19 cellular contexts compared by ENCODE assay signal in genomic region chr3:187281191-187281714, GRCh38. TPM values are rescaled to one million over a fixed set of nuclear protein-coding genes. Genes with fewer than 3 reads are reported as not detected.
DNase-seq lines count a peak whose midpoint lies in the region; ATAC-seq and TF ChIP-seq lines count a peak whose summit lies in the region.
"Had no signal": no experiment of that assay in that cellular context is flagged by ENCODE, and none has a peak within 500 bp of the region (broad histone marks: within the 10 kb centered on the region; RNA-seq: fewer than 3 reads in every experiment).

No MANE protein-coding gene starts in this region.

- H3K9me3 Mint-ChIP-seq in MCF 10A (ENCODE audit: unreplicated experiment), result no peaks in the 10 kb centered on the region
- H3K9me3 Mint-ChIP-seq: activated naive CD8-positive, alpha-beta T cell treated with anti-CD3 and anti-CD28 coated beads, Interleukin-2, amount 10 ng/mL, durations not matched to agents 7 days and 5 days; memory B cell had no signal

- H3K36me3 ChIP-seq in mammary epithelial cell (ENCODE audit: insufficient read depth, low read length) (no peaks in the 10 kb centered on the region), SJSA1 (no peaks in the 10 kb centered on the region), trophoblast cell (ENCODE audit: control insufficient read depth in 1 of 2, insufficient read depth in 2 of 2, low read length in 2 of 2) (no peaks in the 10 kb centered on the region), prostate gland (no peaks in the 10 kb centered on the region)
- H3K36me3 ChIP-seq: neutrophil had no signal

- 90% methylated on average over 3 of the region's 4 CpGs for WGBS in mammary epithelial cell (ENCODE audit: low coverage, missing lambda C conversion rate)
- no CpG with 5 or more reads among the region's 4 CpGs for WGBS in trophoblast cell (ENCODE audit: extremely low coverage, insufficient coverage, insufficient read length)
- 74% methylated on average over 4 of the region's 4 CpGs for WGBS in prostate gland

- H3K23ac ChIP-seq in trophoblast cell (ENCODE audit: low read length), result no peak overlapping the region

- H3K27ac ChIP-seq in mammary epithelial cell (ENCODE audit: insufficient read depth, low read depth, low read length) (no peak overlapping the region), SJSA1 (peak overlapping the region; percentile 55), trophoblast cell (ENCODE audit: low read depth, low read length) (no peak overlapping the region), prostate gland (no peak overlapping the region)
- H3K27ac ChIP-seq: 22Rv1, neutrophil, RWPE1 had no signal

- no peak overlapping the region for H3K14ac ChIP-seq in trophoblast cell (ENCODE audit: low read length)

- H2BK120ac ChIP-seq in trophoblast cell (ENCODE audit: insufficient read depth, low read length, poor library complexity), result no peak overlapping the region

- H3K79me2 ChIP-seq in mammary epithelial cell (ENCODE audit: insufficient read depth, low read length), result no peaks in the 10 kb centered on the region
- H3K79me2 ChIP-seq in trophoblast cell (ENCODE audit: control insufficient read depth, insufficient read depth, low read length, poor library complexity), result no peaks in the 10 kb centered on the region

- H3K4me3 ChIP-seq in mammary epithelial cell (replicated peaks in 1 of 3; ENCODE audit: insufficient read depth in 1 of 3, low read depth in 2 of 3, low read length in 3 of 3), result no peak overlapping the region
- H3K4me3 ChIP-seq in SJSA1, result no peak overlapping the region
- H3K4me3 ChIP-seq in fibroblast of mammary gland (ENCODE audit: control insufficient read depth, low read depth, low read length), result no peak overlapping the region
- H3K4me3 ChIP-seq in trophoblast cell (ENCODE audit: low read depth, low read length), result no peak overlapping the region
- H3K4me3 ChIP-seq in prostate gland, result no peak overlapping the region

- no peaks in the 10 kb centered on the region for H3K9me3 ChIP-seq in mammary epithelial cell (replicated peaks; ENCODE audit: insufficient read depth, low read length)
- no peaks in the 10 kb centered on the region for H3K9me3 ChIP-seq in SJSA1 (replicated peaks)
- no peaks in the 10 kb centered on the region for H3K9me3 ChIP-seq in trophoblast cell (ENCODE audit: insufficient read depth, low read depth, low read length)
- no peaks in the 10 kb centered on the region for H3K9me3 ChIP-seq in prostate gland
- H3K9me3 ChIP-seq: neutrophil had no signal

- H2AK5ac ChIP-seq in trophoblast cell (ENCODE audit: low read length), result no peak overlapping the region

- DNase-seq in MCF 10A (ENCODE audit: unreplicated experiment) (peak; percentile 47), mammary epithelial cell (no peak), SJSA1 (ENCODE audit: low read depth in 1 of 2, low spot score in 2 of 2) (peak; percentile 82 to 83), fibroblast of mammary gland (ENCODE audit: low read depth) (peak; percentile 93), trophoblast cell (peak; percentile 85 to 92), prostate gland (ENCODE audit: low spot score) (no peak)
- DNase-seq: activated CD4-positive, alpha-beta T cell treated with anti-CD3 and anti-CD28 coated beads for 36 hours; activated naive CD8-positive, alpha-beta T cell treated with anti-CD3 and anti-CD28 coated beads, Interleukin-2, amount 10 ng/mL, durations not matched to agents 7 days and 5 days; erythroblast; NCI-H187; NCI-H748 treated with DMSO at 0.1 percent for 48 hours; stimulated activated naive CD4-positive, alpha-beta T cell; T-helper 2 cell had no signal

- H3K4ac ChIP-seq in trophoblast cell (ENCODE audit: low read depth, low read length), result no peak overlapping the region

- H4K20me1 ChIP-seq in mammary epithelial cell (ENCODE audit: insufficient read depth, low read length), result no peaks in the 10 kb centered on the region

- no peaks in the 10 kb centered on the region for H3K27me3 ChIP-seq in mammary epithelial cell (ENCODE audit: insufficient read depth, low read length)
- H3K27me3 ChIP-seq in SJSA1 (replicated peaks), result no peaks in the 10 kb centered on the region
- H3K27me3 ChIP-seq in trophoblast cell (ENCODE audit: insufficient read depth, low read length), result no peaks in the 10 kb centered on the region
- H3K27me3 ChIP-seq in prostate gland (replicated peaks; ENCODE audit: insufficient read depth), result no peaks in the 10 kb centered on the region

- H3K36me3 Mint-ChIP-seq in MCF 10A (ENCODE audit: insufficient read depth, unreplicated experiment), result no peaks in the 10 kb centered on the region
- H3K36me3 Mint-ChIP-seq: activated naive CD8-positive, alpha-beta T cell treated with anti-CD3 and anti-CD28 coated beads, Interleukin-2, amount 10 ng/mL, durations not matched to agents 7 days and 5 days; memory B cell had no signal

- no peak overlapping the region for H3K9ac ChIP-seq in mammary epithelial cell (ENCODE audit: insufficient read depth, low read length)
- H3K9ac ChIP-seq in trophoblast cell (ENCODE audit: low read length), result no peak overlapping the region

- H2AFZ ChIP-seq in mammary epithelial cell (ENCODE audit: low read depth, low read length) (no peak overlapping the region), trophoblast cell (ENCODE audit: insufficient read depth, low read length, poor library complexity) (no peak overlapping the region)

- intact Hi-C loops in MCF 10A (cut with micrococcal nuclease), result no loop called here
- intact Hi-C loops in mammary epithelial cell (cut with micrococcal nuclease), result no loop called here
- intact Hi-C loops in prostate gland (cut with DNase I), result no loop called here

- H4K91ac ChIP-seq in trophoblast cell (ENCODE audit: low read depth, low read length), result no peak overlapping the region

- no peak for TF ChIP-seq POLR2A in prostate gland (IDR thresholded peaks at IDR 0.05)

- peaks cover 28% of the 10 kb centered on the region for H3K27me3 Mint-ChIP-seq in MCF 10A (ENCODE audit: insufficient read depth, unreplicated experiment)

- no peak overlapping the region for H2BK5ac ChIP-seq in trophoblast cell (ENCODE audit: low read depth, low read length, poor library complexity)

- ATAC-seq in GM18861 (IDR thresholded peaks at IDR 0.05; ENCODE audit: unreplicated experiment), result no peak
- no peak for ATAC-seq in GM18873 (IDR thresholded peaks at IDR 0.05; ENCODE audit: low FRiP score, unreplicated experiment)
- ATAC-seq: activated CD4-positive, alpha-beta T cell treated with anti-CD3 and anti-CD28 coated beads for 36 hours had no signal

- H3K27ac Mint-ChIP-seq in MCF 10A (ENCODE audit: low read depth, unreplicated experiment), result no peak overlapping the region
- H3K27ac Mint-ChIP-seq: activated CD4-positive, alpha-beta T cell treated with anti-CD3 and anti-CD28 coated beads for 36 hours; activated naive CD8-positive, alpha-beta T cell treated with anti-CD3 and anti-CD28 coated beads, Interleukin-2, amount 10 ng/mL, durations not matched to agents 7 days and 5 days; memory B cell had no signal

- no peaks in the 10 kb centered on the region for H3K4me1 ChIP-seq in mammary epithelial cell (ENCODE audit: insufficient read depth, low read length)
- peaks cover 22% of the 10 kb centered on the region for H3K4me1 ChIP-seq in SJSA1 (replicated peaks)
- no peaks in the 10 kb centered on the region for H3K4me1 ChIP-seq in trophoblast cell (ENCODE audit: control insufficient read depth in 1 of 2, insufficient read depth in 2 of 2, low read length in 2 of 2)
- H3K4me1 ChIP-seq in prostate gland (replicated peaks), result no peaks in the 10 kb centered on the region

- no peak overlapping the region for H3K18ac ChIP-seq in trophoblast cell (ENCODE audit: low read length)

- no peak overlapping the region for H3K4me2 ChIP-seq in mammary epithelial cell (ENCODE audit: insufficient read depth, low read depth, low read length)
- no peak overlapping the region for H3K4me2 ChIP-seq in trophoblast cell (ENCODE audit: low read length)

- POLR2A ChIA-PET in MCF 10A (lab: Yijun Ruan, JAX), result interaction anchor here (1.3 kb wide), 1 partner anchor 17 kb away, joined by 4 read pairs; no protein-coding TSS in a partner anchor

- H3K79me1 ChIP-seq in trophoblast cell (ENCODE audit: low read length), result no peaks in the 10 kb centered on the region

- H3K4me1 Mint-ChIP-seq in MCF 10A (ENCODE audit: insufficient read depth, unreplicated experiment), result no peaks in the 10 kb centered on the region
- H3K4me1 Mint-ChIP-seq: activated CD4-positive, alpha-beta T cell treated with anti-CD3 and anti-CD28 coated beads for 36 hours; activated naive CD8-positive, alpha-beta T cell treated with anti-CD3 and anti-CD28 coated beads, Interleukin-2, amount 10 ng/mL, durations not matched to agents 7 days and 5 days; memory B cell had no signal

- CTCF ChIA-PET in MCF 10A (lab: Yijun Ruan, JAX), result interaction anchor here (1.0 kb wide), 1 partner anchor 61 kb away, joined by 3 read pairs; no protein-coding TSS in a partner anchor
- CTCF ChIA-PET in mammary epithelial cell (lab: Charles Lee; ENCODE audit: low non-redundant PET), result no interaction called here

- H4K8ac ChIP-seq in trophoblast cell (ENCODE audit: low read depth, low read length), result no peak overlapping the region

- H2BK12ac ChIP-seq in trophoblast cell (ENCODE audit: low read length), result no peak overlapping the region

- no peak overlapping the region for H4K12ac ChIP-seq in trophoblast cell (ENCODE audit: low read depth, low read length)

- no TSS peak for BruUV-seq in MCF 10A (replicated peaks; lab: Mats Ljungman, UMichigan)
- BruUV-seq in mammary epithelial cell (replicated peaks; lab: Mats Ljungman, UMichigan), result no TSS peak

- in situ Hi-C loops in mammary epithelial cell (cut with MboI; ENCODE audit: low sequenced_read_pairs in 2 of 2), result no loop called here

- H3K4me3 Mint-ChIP-seq in MCF 10A (ENCODE audit: unreplicated experiment), result no peak overlapping the region
- H3K4me3 Mint-ChIP-seq: activated CD4-positive, alpha-beta T cell treated with anti-CD3 and anti-CD28 coated beads for 36 hours; activated naive CD8-positive, alpha-beta T cell treated with anti-CD3 and anti-CD28 coated beads, Interleukin-2, amount 10 ng/mL, durations not matched to agents 7 days and 5 days; memory B cell had no signal

- dilution Hi-C loops in mammary epithelial cell (cut with HindIII; ENCODE audit: low sequenced_read_pairs), result no loop called here

- TF ChIP-seq CTCF in MCF 10A (IDR thresholded peaks at IDR 0.05; ENCODE audit: unreplicated experiment) (no peak), mammary epithelial cell (conservative IDR thresholded peaks at IDR 0.05 in 1 of 2, IDR thresholded peaks at IDR 0.05 in 1 of 2; ENCODE audit: extremely low read depth in 1 of 2, insufficient read depth in 1 of 2, low read depth in 1 of 2, low read length in 2 of 2) (no peak), fibroblast of mammary gland (conservative IDR thresholded peaks at IDR 0.05; ENCODE audit: control insufficient read depth, insufficient read depth, low read depth, low read length) (peak; percentile 47), prostate gland (IDR thresholded peaks at IDR 0.05) (no peak)

RNA-seq across cellular contexts. Expression of gene MASP1, which starts 10.3 kb away (rescaled TPM):
- total RNA-seq in MCF 10A (2022), result not detected in 2 replicates
- under 1 TPM in 1 of 2 donors, not detected in 1; 0.83 TPM for total RNA-seq in mammary epithelial cell
- not detected for polyA plus RNA-seq in mammary epithelial cell
- not detected for polyA minus RNA-seq in mammary epithelial cell
- 2.1 and 2.3 TPM in 2 replicates for total RNA-seq in SJSA1 (2014; rRNA removed; shearing (Covaris generic))
- polyA plus RNA-seq in trophoblast cell (2013), result 0.05 and 0.08 TPM in 2 replicates
- 10 to 100 TPM; 22.1 to 27.3 TPM for total RNA-seq in prostate gland
- total RNA-seq: activated CD4-positive, alpha-beta T cell treated with anti-CD3 and anti-CD28 coated beads for 36 hours; activated naive CD8-positive, alpha-beta T cell treated with anti-CD3 and anti-CD28 coated beads, Interleukin-2, amount 10 ng/mL, durations not matched to agents 7 days and 5 days had no signal

Comparison
In these comparisons a context has a peak if more than half of its experiments do, and no peak if none do; other contexts are left out.
1. DNase-seq: peak in MCF 10A (single experiment), SJSA1 (2 of 2), fibroblast of mammary gland (single experiment) and trophoblast cell (2 of 2); none in mammary epithelial cell (single experiment) and prostate gland (single experiment).